ENCODE assay signal across 1 cellular context in the genomic region with DNA sequence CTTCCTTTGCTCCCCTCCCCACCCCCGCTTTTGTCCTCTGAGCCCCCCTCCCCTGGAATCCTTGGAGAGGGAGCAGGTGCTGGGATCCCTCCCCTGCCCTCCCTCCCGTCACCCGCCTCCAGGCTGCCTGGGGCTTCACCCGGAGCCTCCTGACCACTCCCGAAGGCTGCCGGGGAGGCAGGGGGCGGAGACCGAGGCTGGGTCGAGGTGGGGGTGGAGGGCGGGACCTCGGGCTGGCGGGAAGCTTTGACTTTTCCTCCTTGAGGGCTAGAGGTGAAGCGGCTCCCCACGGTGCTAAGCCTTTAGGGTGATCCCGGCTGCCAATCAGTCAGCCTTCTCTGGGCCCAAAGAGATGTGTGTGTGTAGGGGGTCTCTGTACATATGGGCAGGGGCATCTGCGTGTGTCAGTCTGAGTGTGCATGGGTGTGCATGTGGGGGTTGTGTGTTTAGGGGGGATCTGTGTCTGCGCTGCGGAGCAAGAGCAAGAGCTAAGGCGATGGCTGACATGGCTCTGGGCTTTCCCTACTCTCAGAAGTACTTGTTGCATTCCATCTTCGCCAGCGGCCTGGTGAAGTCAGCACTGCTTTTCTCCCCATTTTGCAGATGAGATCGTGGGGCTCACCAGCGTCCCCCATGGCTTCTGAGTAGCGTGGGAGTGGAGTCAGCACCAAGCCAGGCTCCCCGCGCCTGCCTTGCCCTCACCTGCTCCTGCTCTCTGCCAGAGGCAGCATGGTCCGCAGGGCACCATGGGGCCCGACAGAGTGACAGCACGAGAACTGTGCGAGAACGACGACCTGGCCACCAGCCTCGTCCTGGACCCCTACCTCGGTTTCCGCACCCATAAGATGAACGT.
TF ChIP-seq lines count a peak whose summit lies in the region.

No MANE protein-coding gene starts in this region.

TF ChIP-seq in GM23338, 12 proteins besides CTCF, POLR2A, EP300 and RAD21 (continued from another document):
- TF ChIP-seq JUNB (IDR thresholded peaks at IDR 0.05; ENCODE audit: unreplicated experiment) (no peak), POLR2AphosphoS5 (IDR thresholded peaks at IDR 0.05; ENCODE audit: low read depth) (peak; percentile 41; the same call in 1 of the 2 replicates)
